ENCODE assay signal across 8 cellular contexts in genomic region chr10:103451091-103451801, GRCh38. TPM values are rescaled to one million over a fixed set of nuclear protein-coding genes. Genes with fewer than 3 reads are reported as not detected.
A peak's percentile ranks its signal among the peaks of the same experiment; 100 is the strongest.
DNase-seq lines count a peak whose midpoint lies in the region; ATAC-seq, FAIRE-seq and TF ChIP-seq lines count a peak whose summit lies in the region.

No MANE protein-coding gene starts in this region.

- DNase-seq in A549 (ENCODE audit: low read depth in 1 of 2, low spot score in 1 of 2) (peak; percentile 25 to 51), GM13977 (ENCODE audit: low spot score) (peak; percentile 67), T-helper 1 cell (peak; percentile 27 to 68 (median 33)), K562 (ENCODE audit: extremely low read depth in 1 of 4, low spot score in 3 of 4) (peak; percentile 12 to 48 (median 37)), kidney tubule cell (ENCODE audit: low spot score) (peak; percentile 13), NCI-H2029 treated with DMSO at 0.1 percent for 48 hours (lab: John Stamatoyannopoulos, UW) (no peak)
- peak; percentile 12 to 13 (median 13) for DNase-seq in stimulated activated CD4-positive, alpha-beta T cell treated with anti-CD3 and anti-CD28 coated beads, TNF-alpha, amount 100 ng/mL, for 1 hour (ENCODE audit: low read depth in 3 of 3, low spot score in 1 of 3)

- H3K4me1 ChIP-seq in A549 (peaks cover 18% of the 10 kb centered on the region; the same call in 2 of the 3 replicates), K562 (replicated peaks in 1 of 2; ENCODE audit: control insufficient read depth in 2 of 2, insufficient read depth in 2 of 2, low read length in 2 of 2) (peaks cover 2 to 27% of the 10 kb centered on the region in 2 experiments; a peak in 3 of 5 replicates)

- no peak for TF ChIP-seq EP300 in A549 (IDR thresholded peaks at IDR 0.05)
- no peak for TF ChIP-seq EP300 in K562 (IDR thresholded peaks at IDR 0.05; ENCODE audit: low read length)

- ATAC-seq in A549 (peak; percentile 27 to 38; a peak in 4 of 6 replicates), K562 (peak; percentile 40), HG02571 (IDR thresholded peaks at IDR 0.05; ENCODE audit: unreplicated experiment) (no peak)

- no TSS peak for BruUV-seq in K562 (replicated peaks; lab: Mats Ljungman, UMichigan)

- H3K9ac ChIP-seq in K562 (ENCODE audit: insufficient read depth in 1 of 2, low read depth in 2 of 2, low read length in 2 of 2): peak overlapping the region in 1 of 2 experiments; percentile 68; a peak in 2 of 4 replicates

- TF ChIP-seq POLR2A in A549 (IDR thresholded peaks at IDR 0.05; ENCODE audit: low read length) (no peak), K562 (conservative IDR thresholded peaks at IDR 0.05) (no peak)

- H4K20me1 ChIP-seq in K562 (replicated peaks; ENCODE audit: control insufficient read depth, insufficient read depth, low read length): peaks cover 3% of the 10 kb centered on the region; the same call in 1 of the 2 replicates

- peaks cover 16% of the 10 kb centered on the region; the same call in 1 of the 3 replicates for H3K36me3 ChIP-seq in K562 (ENCODE audit: control insufficient read depth, insufficient read depth, low read length)

- 50% methylated on average over 9 of the region's 14 CpGs for WGBS in A549 (ENCODE audit: missing lambda C conversion rate)
- 34% methylated on average over 5 of the region's 14 CpGs for WGBS in K562 (ENCODE audit: insufficient coverage, low coverage, missing lambda C conversion rate)

- TF ChIP-seq CTCF in A549 (IDR thresholded peaks at IDR 0.05): no peak
- TF ChIP-seq CTCF in GM13977 (IDR thresholded peaks at IDR 0.05; ENCODE audit: extremely low read depth, insufficient read depth, missing control alignments): no peak
- no peak for TF ChIP-seq CTCF in K562 (IDR thresholded peaks at IDR 0.05 in 2 of 3, conservative IDR thresholded peaks at IDR 0.05 in 1 of 3; ENCODE audit: insufficient read depth in 2 of 3, low read depth in 1 of 3, low read length in 3 of 3)

- in situ Hi-C loops in GM13977 (cut with MboI; ENCODE audit: low pct_unique_long_range_greater_than_20kb, low sequenced_read_pairs, unreplicated experiment) (no loop called here), K562 (cut with MboI) (no loop called here)

- H3K9me3 ChIP-seq in A549: no peaks in the 10 kb centered on the region
- no peaks in the 10 kb centered on the region for H3K9me3 ChIP-seq in K562 (replicated peaks; ENCODE audit: control insufficient read depth, insufficient read depth, low read depth, low read length)

- no peaks in the 10 kb centered on the region for H3K9me1 ChIP-seq in K562 (ENCODE audit: control insufficient read depth, insufficient read depth, low read length)

- no peak for TF ChIP-seq RAD21 in A549 (conservative IDR thresholded peaks at IDR 0.05 in 1 of 2, IDR thresholded peaks at IDR 0.05 in 1 of 2)
- no peak for TF ChIP-seq RAD21 in K562 (CRISPR knock-in tag; conservative IDR thresholded peaks at IDR 0.05 in 1 of 2, IDR thresholded peaks at IDR 0.05 in 1 of 2)

- intact Hi-C loops in K562 (cut with micrococcal nuclease): no loop called here

- no peaks in the 10 kb centered on the region for H3K79me2 ChIP-seq in K562 (ENCODE audit: control insufficient read depth, insufficient read depth, low read length)

- POLR2A ChIA-PET in A549 (lab: Yijun Ruan, JAX) (no interaction called here), K562 (lab: Yijun Ruan, JAX) (no interaction called here)

- FAIRE-seq in A549 (lab: Jason Lieb, UNC) (no peak), K562 (lab: Jason Lieb, UNC) (no peak)

- no peak overlapping the region for H2AFZ ChIP-seq in K562 (ENCODE audit: low read depth, low read length)

- peak overlapping the region; percentile 62 to 81 for H3K27ac ChIP-seq in A549
- no peak overlapping the region for H3K27ac ChIP-seq in K562 (ENCODE audit: extremely low read depth, low read depth, low read length)

- peak overlapping the region; percentile 42 for H3K4me3 ChIP-seq in A549
- H3K4me3 ChIP-seq in K562: no peak overlapping the region

- CTCF ChIA-PET in A549 (lab: Yijun Ruan, JAX) (interaction anchor here (1.2 kb wide), 1 partner anchor 30 kb away, joined by 3 read pairs; no protein-coding TSS in a partner anchor), K562 (lab: Yijun Ruan, JAX; ENCODE audit: low intra/inter-chr PET ratio) (no interaction called here)

- H3K27me3 ChIP-seq in K562 (ENCODE audit: control insufficient read depth in 2 of 2, insufficient read depth in 2 of 2, low read length in 2 of 2): no peaks in the 10 kb centered on the region

- H3K4me2 ChIP-seq in A549: peak overlapping the region; percentile 68
- H3K4me2 ChIP-seq in K562 (ENCODE audit: insufficient read depth, low read length): no peak overlapping the region

RNA-seq across cellular contexts. Expression of gene CALHM2, which starts 0.9 kb away (rescaled TPM):
- polyA plus RNA-seq in A549 (2011; rRNA removed): 2.5 and 3.6 TPM in 2 replicates
- polyA plus RNA-seq in A549 (2012; cell fraction: cytosol; rRNA removed): 2.4 and 3.0 TPM in 2 replicates
- 3.1 and 3.8 TPM in 2 replicates for polyA plus RNA-seq in A549 (2012; cell fraction: nucleus; rRNA removed)
- 1.9 to 2.7 TPM (median 2.6 TPM) in 3 replicates for polyA plus RNA-seq in A549 (2017; fragmentation: RNase III; extraction: RNeasy Plus Mini Kit Qiagen cat#74134 plus additional on column Dnase treatment)
- 3.4 and 4.1 TPM in 2 replicates for polyA minus RNA-seq in A549 (2011; rRNA and poly(A)+ RNA removed)
- total RNA-seq in K562 (2011; cell fraction: chromatin; rRNA removed; ENCODE audit: low replicate concordance): not detected in 2 replicates
- total RNA-seq in K562 (2011; cell fraction: nucleolus; rRNA removed): not detected in 2 replicates
- total RNA-seq in K562 (2011; cell fraction: nucleoplasm; rRNA removed): not detected in 2 replicates
- total RNA-seq in K562 (2014; rRNA removed): not detected in 2 replicates
- total RNA-seq in K562 (2014; rRNA removed; fragmentation: Illumina TruSeq; extraction: Trizol): not detected in 2 replicates
- not detected in 2 replicates for total RNA-seq in K562 (2015; rRNA removed; fragmentation: Illumina TruSeq; extraction: Trizol)
- 0.16 TPM in 1 of 2 replicates, not detected in the other for total RNA-seq in K562 (2021)
- polyA plus RNA-seq in K562 (2011; rRNA removed): 0.08 and 0.39 TPM in 2 replicates
- 0.10 and 0.41 TPM in 2 replicates for polyA plus RNA-seq in K562 (2011; cell fraction: cytosol; rRNA removed)
- polyA plus RNA-seq in K562 (2011; cell fraction: nucleus; rRNA removed): 0.17 and 0.35 TPM in 2 replicates
- 1.3 and 1.7 TPM in 2 replicates for polyA plus RNA-seq in K562 (2012)
- not detected in 2 replicates for polyA plus RNA-seq in K562 (2014; fragmentation: Illumina TruSeq; extraction: Trizol)
- polyA plus RNA-seq in K562 (2014; fragmentation: Nextera tagmentation; extraction: Ambion mirVana): under 1 TPM; 0.13 to 0.14 TPM
- polyA plus RNA-seq in K562 (2014; rRNA removed): not detected in 2 replicates
- polyA minus RNA-seq in K562 (2011; rRNA and poly(A)+ RNA removed): not detected in 2 replicates
- 0.73 TPM in 1 of 2 replicates, not detected in the other for polyA minus RNA-seq in K562 (2011; cell fraction: cytosol; rRNA and poly(A)+ RNA removed)
- polyA minus RNA-seq in K562 (2011; cell fraction: nucleus; rRNA and poly(A)+ RNA removed): 0.22 TPM in 1 of 2 replicates, not detected in the other

RNA-seq across cellular contexts. Expression of gene CALHM1, which starts 7.5 kb away (rescaled TPM):
- polyA plus RNA-seq in A549 (2011; rRNA removed) (not detected in 2 replicates), A549 (2017; fragmentation: RNase III; extraction: RNeasy Plus Mini Kit Qiagen cat#74134 plus additional on column Dnase treatment) (not detected in 3 replicates), K562 (2011; rRNA removed) (not detected in 2 replicates), K562 (2014; fragmentation: Illumina TruSeq; extraction: Trizol) (not detected in 2 replicates), K562 (2014; fragmentation: Nextera tagmentation; extraction: Ambion mirVana) (under 1 TPM in 1 of 2 experiments, not detected in 1; 0.03 TPM), K562 (2014; rRNA removed) (not detected in 2 replicates)
- polyA plus RNA-seq in A549 (2012; cell fraction: cytosol; rRNA removed): not detected in 2 replicates
- not detected in 2 replicates for polyA plus RNA-seq in A549 (2012; cell fraction: nucleus; rRNA removed)
- not detected in 2 replicates for polyA minus RNA-seq in A549 (2011; rRNA and poly(A)+ RNA removed)
- not detected in 2 replicates for total RNA-seq in K562 (2011; cell fraction: chromatin; rRNA removed; ENCODE audit: low replicate concordance)
- not detected in 2 replicates for total RNA-seq in K562 (2011; cell fraction: nucleolus; rRNA removed)
- not detected in 2 replicates for total RNA-seq in K562 (2011; cell fraction: nucleoplasm; rRNA removed)
- total RNA-seq in K562 (2014; rRNA removed) (not detected in 2 replicates), K562 (2014; rRNA removed; fragmentation: Illumina TruSeq; extraction: Trizol) (not detected in 2 replicates), K562 (2015; rRNA removed; fragmentation: Illumina TruSeq; extraction: Trizol) (not detected in 2 replicates), K562 (2021) (not detected in 2 replicates)
- polyA plus RNA-seq in K562 (2011; cell fraction: cytosol; rRNA removed): not detected in 2 replicates
- not detected in 2 replicates for polyA plus RNA-seq in K562 (2011; cell fraction: nucleus; rRNA removed)
- polyA plus RNA-seq in K562 (2012): not detected in 2 replicates
- not detected in 2 replicates for polyA minus RNA-seq in K562 (2011; rRNA and poly(A)+ RNA removed)
- not detected in 2 replicates for polyA minus RNA-seq in K562 (2011; cell fraction: cytosol; rRNA and poly(A)+ RNA removed)
- not detected in 2 replicates for polyA minus RNA-seq in K562 (2011; cell fraction: nucleus; rRNA and poly(A)+ RNA removed)

RNA-seq across cellular contexts. Expression of gene CALHM3, which starts 27.8 kb away (rescaled TPM):
- 0.08 and 0.17 TPM in 2 replicates for polyA plus RNA-seq in A549 (2011; rRNA removed)
- 0.11 and 0.13 TPM in 2 replicates for polyA plus RNA-seq in A549 (2012; cell fraction: cytosol; rRNA removed)
- polyA plus RNA-seq in A549 (2012; cell fraction: nucleus; rRNA removed): 0.10 and 0.34 TPM in 2 replicates
- 0.09 to 0.21 TPM (median 0.17 TPM) in 3 replicates for polyA plus RNA-seq in A549 (2017; fragmentation: RNase III; extraction: RNeasy Plus Mini Kit Qiagen cat#74134 plus additional on column Dnase treatment)
- polyA minus RNA-seq in A549 (2011; rRNA and poly(A)+ RNA removed): not detected in 2 replicates
- total RNA-seq in K562 (2011; cell fraction: chromatin; rRNA removed; ENCODE audit: low replicate concordance): not detected in 2 replicates
- total RNA-seq in K562 (2011; cell fraction: nucleolus; rRNA removed): not detected in 2 replicates
- not detected in 2 replicates for total RNA-seq in K562 (2011; cell fraction: nucleoplasm; rRNA removed)
- total RNA-seq in K562 (2014; rRNA removed): not detected in 2 replicates
- total RNA-seq in K562 (2014; rRNA removed; fragmentation: Illumina TruSeq; extraction: Trizol): not detected in 2 replicates
- not detected in 2 replicates for total RNA-seq in K562 (2015; rRNA removed; fragmentation: Illumina TruSeq; extraction: Trizol)
- not detected in 2 replicates for total RNA-seq in K562 (2021)
- polyA plus RNA-seq in K562 (2011; rRNA removed): not detected in 2 replicates
- polyA plus RNA-seq in K562 (2011; cell fraction: cytosol; rRNA removed): not detected in 2 replicates
- polyA plus RNA-seq in K562 (2011; cell fraction: nucleus; rRNA removed): not detected in 2 replicates
- 0.10 TPM in 1 of 2 replicates, not detected in the other for polyA plus RNA-seq in K562 (2012)
- polyA plus RNA-seq in K562 (2014; fragmentation: Illumina TruSeq; extraction: Trizol): not detected in 2 replicates
- polyA plus RNA-seq in K562 (2014; fragmentation: Nextera tagmentation; extraction: Ambion mirVana): not detected
- not detected in 2 replicates for polyA plus RNA-seq in K562 (2014; rRNA removed)
- not detected in 2 replicates for polyA minus RNA-seq in K562 (2011; rRNA and poly(A)+ RNA removed)
- polyA minus RNA-seq in K562 (2011; cell fraction: cytosol; rRNA and poly(A)+ RNA removed): not detected in 2 replicates
- not detected in 2 replicates for polyA minus RNA-seq in K562 (2011; cell fraction: nucleus; rRNA and poly(A)+ RNA removed)

RNA-seq across cellular contexts. Expression of gene NEURL1, which starts 42.3 kb away (rescaled TPM):
- polyA plus RNA-seq in A549 (2011; rRNA removed) (0.06 and 0.09 TPM in 2 replicates), A549 (2017; fragmentation: RNase III; extraction: RNeasy Plus Mini Kit Qiagen cat#74134 plus additional on column Dnase treatment) (0.12 to 0.37 TPM (median 0.26 TPM) in 3 replicates), K562 (2011; rRNA removed) (0.20 and 0.21 TPM in 2 replicates), K562 (2014; fragmentation: Illumina TruSeq; extraction: Trizol) (0.26 TPM in 1 of 2 replicates, not detected in the other), K562 (2014; fragmentation: Nextera tagmentation; extraction: Ambion mirVana) (under 1 TPM in 1 of 2 experiments, not detected in 1; 0.01 TPM), K562 (2014; rRNA removed) (0.04 TPM in 1 of 2 replicates, not detected in the other)
- polyA plus RNA-seq in A549 (2012; cell fraction: cytosol; rRNA removed): 0.07 and 0.09 TPM in 2 replicates
- 0.24 and 0.61 TPM in 2 replicates for polyA plus RNA-seq in A549 (2012; cell fraction: nucleus; rRNA removed)
- polyA minus RNA-seq in A549 (2011; rRNA and poly(A)+ RNA removed): 0.15 and 0.66 TPM in 2 replicates
- 1.3 TPM in 1 of 2 replicates, not detected in the other for total RNA-seq in K562 (2011; cell fraction: chromatin; rRNA removed; ENCODE audit: low replicate concordance)
- total RNA-seq in K562 (2011; cell fraction: nucleolus; rRNA removed): 0.39 and 1.3 TPM in 2 replicates
- 0.22 and 0.84 TPM in 2 replicates for total RNA-seq in K562 (2011; cell fraction: nucleoplasm; rRNA removed)
- total RNA-seq in K562 (2014; rRNA removed) (0.08 and 0.45 TPM in 2 replicates), K562 (2014; rRNA removed; fragmentation: Illumina TruSeq; extraction: Trizol) (not detected in 2 replicates), K562 (2015; rRNA removed; fragmentation: Illumina TruSeq; extraction: Trizol) (not detected in 2 replicates), K562 (2021) (0.11 and 0.20 TPM in 2 replicates)
- 0.43 and 1.3 TPM in 2 replicates for polyA plus RNA-seq in K562 (2011; cell fraction: cytosol; rRNA removed)
- polyA plus RNA-seq in K562 (2011; cell fraction: nucleus; rRNA removed): 0.38 and 2.3 TPM in 2 replicates
- 0.20 and 0.24 TPM in 2 replicates for polyA plus RNA-seq in K562 (2012)
- 0.11 TPM in 1 of 2 replicates, not detected in the other for polyA minus RNA-seq in K562 (2011; rRNA and poly(A)+ RNA removed)
- 0.29 TPM in 1 of 2 replicates, not detected in the other for polyA minus RNA-seq in K562 (2011; cell fraction: cytosol; rRNA and poly(A)+ RNA removed)
- 0.22 and 0.67 TPM in 2 replicates for polyA minus RNA-seq in K562 (2011; cell fraction: nucleus; rRNA and poly(A)+ RNA removed)

RNA-seq across cellular contexts. Expression of gene PDCD11, which starts 54.8 kb away (rescaled TPM):
- polyA plus RNA-seq in A549 (2011; rRNA removed) (32.6 and 37.5 TPM in 2 replicates), A549 (2017; fragmentation: RNase III; extraction: RNeasy Plus Mini Kit Qiagen cat#74134 plus additional on column Dnase treatment) (23.5 to 30.8 TPM (median 26.2 TPM) in 3 replicates), K562 (2011; rRNA removed) (29.4 and 31.5 TPM in 2 replicates), K562 (2014; fragmentation: Illumina TruSeq; extraction: Trizol) (49.5 and 57.4 TPM in 2 replicates), K562 (2014; fragmentation: Nextera tagmentation; extraction: Ambion mirVana) (10 to 100 TPM; 14.8 to 18.8 TPM), K562 (2014; rRNA removed) (36.6 and 43.5 TPM in 2 replicates)
- 20.3 and 21.3 TPM in 2 replicates for polyA plus RNA-seq in A549 (2012; cell fraction: cytosol; rRNA removed)
- polyA plus RNA-seq in A549 (2012; cell fraction: nucleus; rRNA removed): 58.3 and 59.8 TPM in 2 replicates
- 81.2 and 88.2 TPM in 2 replicates for polyA minus RNA-seq in A549 (2011; rRNA and poly(A)+ RNA removed)
- 243 and 353 TPM in 2 replicates for total RNA-seq in K562 (2011; cell fraction: chromatin; rRNA removed; ENCODE audit: low replicate concordance)
- total RNA-seq in K562 (2011; cell fraction: nucleolus; rRNA removed): 172 and 186 TPM in 2 replicates
- 173 and 175 TPM in 2 replicates for total RNA-seq in K562 (2011; cell fraction: nucleoplasm; rRNA removed)
- total RNA-seq in K562 (2014; rRNA removed) (50.0 and 58.4 TPM in 2 replicates), K562 (2014; rRNA removed; fragmentation: Illumina TruSeq; extraction: Trizol) (51.1 and 52.9 TPM in 2 replicates), K562 (2015; rRNA removed; fragmentation: Illumina TruSeq; extraction: Trizol) (55.0 and 57.8 TPM in 2 replicates), K562 (2021) (73.8 and 74.1 TPM in 2 replicates)
- polyA plus RNA-seq in K562 (2011; cell fraction: cytosol; rRNA removed): 17.6 and 19.8 TPM in 2 replicates
- polyA plus RNA-seq in K562 (2011; cell fraction: nucleus; rRNA removed): 112 and 186 TPM in 2 replicates
- polyA plus RNA-seq in K562 (2012): 27.8 and 41.2 TPM in 2 replicates
- 61.4 and 76.9 TPM in 2 replicates for polyA minus RNA-seq in K562 (2011; rRNA and poly(A)+ RNA removed)
- 36.2 and 44.5 TPM in 2 replicates for polyA minus RNA-seq in K562 (2011; cell fraction: cytosol; rRNA and poly(A)+ RNA removed)
- 68.0 and 83.0 TPM in 2 replicates for polyA minus RNA-seq in K562 (2011; cell fraction: nucleus; rRNA and poly(A)+ RNA removed)
